12 cellular contexts compared by ENCODE assay signal in the genomic region with DNA sequence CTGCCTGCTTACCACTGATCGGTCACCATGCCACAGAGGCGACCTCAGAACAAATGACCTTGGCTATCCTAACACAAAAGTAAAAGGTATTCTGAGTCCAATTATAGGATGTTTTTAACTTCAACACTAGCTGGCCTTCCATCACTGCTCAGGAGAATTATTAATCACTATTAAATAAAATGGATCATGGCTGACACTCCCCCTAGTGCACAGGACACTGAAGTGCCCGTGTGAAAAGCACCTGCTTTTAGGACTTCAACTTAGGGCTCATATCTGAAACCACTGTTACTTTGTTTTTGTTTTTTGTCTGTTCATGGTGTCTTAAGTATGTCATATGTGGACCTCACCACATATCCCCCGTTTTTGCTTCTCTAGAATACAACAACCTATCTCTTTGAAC. TPM values are rescaled to one million over a fixed set of nuclear protein-coding genes. Genes with fewer than 3 reads are reported as not detected.
DNase-seq lines count a peak whose midpoint lies in the region; ATAC-seq, FAIRE-seq and TF ChIP-seq lines count a peak whose summit lies in the region.
"Had no signal": no experiment of that assay in that cellular context is flagged by ENCODE, and none has a peak within 500 bp of the region (broad histone marks: within the 10 kb centered on the region; RNA-seq: fewer than 3 reads in every experiment).

No MANE protein-coding gene starts in this region.

- 87% methylated on average over 4 of the region's 4 CpGs for WGBS in suprapubic skin

- H3K9me3 ChIP-seq in suprapubic skin = no peaks in the 10 kb centered on the region
- H3K9me3 ChIP-seq: left lung had no signal

- H3K27ac ChIP-seq in 22Rv1 (no peak overlapping the region), suprapubic skin (no peak overlapping the region)
- H3K27ac ChIP-seq: GM23248, left lung had no signal

- H3K4me3 ChIP-seq in fibroblast of the aortic adventitia (ENCODE audit: low read depth, low read length) (no peak overlapping the region), suprapubic skin (no peak overlapping the region)
- H3K4me3 ChIP-seq: GM23248, left lung had no signal

- H3K36me3 ChIP-seq in suprapubic skin = no peaks in the 10 kb centered on the region
- H3K36me3 ChIP-seq: left lung had no signal

- TF ChIP-seq CTCF in 22Rv1 (IDR thresholded peaks at IDR 0.05) (peak; percentile 70), fibroblast of the aortic adventitia (IDR thresholded peaks at IDR 0.05; ENCODE audit: insufficient read depth, low read length) (peak; percentile 73), suprapubic skin (IDR thresholded peaks at IDR 0.05) (no peak)

- TF ChIP-seq POLR2A in GM12891 (IDR thresholded peaks at IDR 0.05; ENCODE audit: low read depth, low read length) (no peak), suprapubic skin (IDR thresholded peaks at IDR 0.05) (no peak)

- peak; percentile 5 for FAIRE-seq in GM12891 (lab: Jason Lieb, UNC)

- in situ Hi-C loops in KBM-7 (cut with MboI; ENCODE audit: low pct_unique_long_range_greater_than_20kb, low sequenced_read_pairs) = no loop called here

- ATAC-seq in HG03108 (IDR thresholded peaks at IDR 0.05; ENCODE audit: unreplicated experiment) = no peak
- no peak for ATAC-seq in HG02973 (IDR thresholded peaks at IDR 0.05; ENCODE audit: unreplicated experiment)
- ATAC-seq: left lung had no signal

- TF ChIP-seq EP300 in suprapubic skin (IDR thresholded peaks at IDR 0.05) = no peak

- no peaks in the 10 kb centered on the region for H3K27me3 ChIP-seq in suprapubic skin
- H3K27me3 ChIP-seq: left lung had no signal

- DNase-seq in GM12891 (ENCODE audit: insufficient read length, low spot score) (no peak), OCI-M1 (lab: John Stamatoyannopoulos, UW) (peak; percentile 8), fibroblast of the aortic adventitia (ENCODE audit: low read depth) (no peak), KBM-7 (no peak), suprapubic skin (ENCODE audit: low spot score in 2 of 2) (no peak)
- DNase-seq: COR-L47, GM23248, left lung, NCI-H1417 treated with DMSO at 0.1 percent for 48 hours had no signal

- no peaks in the 10 kb centered on the region for H3K4me1 ChIP-seq in suprapubic skin

TF ChIP-seq in GM12891, 5 proteins besides CTCF, POLR2A, EP300 and RAD21:
- TF ChIP-seq POU2F2 (IDR thresholded peaks at IDR 0.05; ENCODE audit: low read depth, low read length) = no peak
- TF ChIP-seq SPI1 (IDR thresholded peaks at IDR 0.05; ENCODE audit: low read depth, low read length) = no peak
- no peak for TF ChIP-seq POLR2AphosphoS5 (IDR thresholded peaks at IDR 0.05; ENCODE audit: low read depth, low read length)
- TF ChIP-seq TAF1 (IDR thresholded peaks at IDR 0.05; ENCODE audit: low read depth, low read length) = no peak
- TF ChIP-seq PAX5 (IDR thresholded peaks at IDR 0.05; ENCODE audit: insufficient read depth, low read length, severe bottlenecking) = no peak

RNA-seq across cellular contexts. Expression of gene STX18, which starts 33.9 kb away (rescaled TPM):
- 18.9 TPM for polyA plus RNA-seq in GM12891 (2012; ENCODE audit: low read depth, missing spikeins)
- total RNA-seq in fibroblast of the aortic adventitia (ENCODE audit: low replicate concordance) = 25.6 and 32.2 TPM in 2 replicates
- 10 to 100 TPM; 16.1 to 41.9 (median 20.5) TPM for total RNA-seq in suprapubic skin

Comparison
In these comparisons a context has a peak if more than half of its experiments do, and no peak if none do; other contexts are left out.
1. CTCF ChIP-seq: peak in 22Rv1 (single experiment) and fibroblast of the aortic adventitia (single experiment); none in suprapubic skin (0 of 2).